ENCODE assay signal across 1 cellular context in genomic region chrX:130211415-130212186, GRCh38.
A peak's percentile ranks its signal among the peaks of the same experiment; 100 is the strongest.
TF ChIP-seq lines count a peak whose summit lies in the region.

No MANE protein-coding gene starts in this region.

TF ChIP-seq in GM12878, 131 proteins besides CTCF, POLR2A, EP300 and RAD21:
- TF ChIP-seq RAD51 (IDR thresholded peaks at IDR 0.05) (no peak), RUNX3 (IDR thresholded peaks at IDR 0.05; ENCODE audit: low read length) (0 out of 2 replicates have a peak, but pooled peaks have one; percentile 23), NKRF (conservative IDR thresholded peaks at IDR 0.05) (no peak), NFIC (IDR thresholded peaks at IDR 0.05; ENCODE audit: low read depth, low read length) (no peak)
